12 cellular contexts compared by ENCODE assay signal in the genomic region with DNA sequence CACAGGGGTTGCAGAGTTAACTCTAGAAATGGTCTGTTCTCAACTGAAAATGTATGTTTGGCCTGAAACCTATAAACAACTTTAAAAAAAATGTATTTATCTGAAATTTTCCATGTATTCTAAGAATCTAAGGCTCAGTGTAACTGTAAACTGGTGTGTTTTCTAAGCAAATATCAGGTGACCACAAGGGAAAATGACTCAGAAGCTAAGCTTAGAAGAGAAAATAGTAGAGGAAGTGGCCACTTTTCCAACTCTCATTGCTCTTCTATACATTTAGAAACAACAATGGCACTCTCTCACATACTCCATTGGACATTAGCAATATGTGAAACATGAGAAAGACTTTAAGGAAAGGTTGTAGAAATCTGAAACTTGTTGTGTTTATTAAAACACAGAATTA. TPM values are rescaled to one million over a fixed set of nuclear protein-coding genes. Genes with fewer than 3 reads are reported as not detected.
DNase-seq lines count a peak whose midpoint lies in the region; TF ChIP-seq lines count a peak whose summit lies in the region.
"Had no signal": no experiment of that assay in that cellular context is flagged by ENCODE, and none has a peak within 500 bp of the region (broad histone marks: within the 10 kb centered on the region; RNA-seq: fewer than 3 reads in every experiment).

No MANE protein-coding gene starts in this region.

- H3K79me2 ChIP-seq in ACC112 (ENCODE audit: control insufficient read depth, insufficient read depth, low read length, unreplicated experiment): no peaks in the 10 kb centered on the region

- peak; percentile 47 for DNase-seq in H4 (ENCODE audit: low spot score)
- no peak for DNase-seq in SJCRH30
- peak; percentile 17 for DNase-seq in fibroblast of the aortic adventitia (ENCODE audit: low read depth)
- DNase-seq in effector CD8-positive, alpha-beta T cell (lab: John Stamatoyannopoulos, UW): no peak
- DNase-seq in cardiac septum (ENCODE audit: low spot score): no peak
- no peak for DNase-seq in cortex of kidney (lab: John Stamatoyannopoulos, UW)
- no peak for DNase-seq in caudate nucleus (lab: John Stamatoyannopoulos, UW)
- DNase-seq: C1 segment of cervical spinal cord; left cardiac atrium; NCI-H2029; stimulated activated CD4-positive, alpha-beta T cell treated with anti-CD3 and anti-CD28 coated beads, Interleukin-12 subunit alpha, Interleukin-12 subunit beta, amount 100 ng/mL, for 4 hours had no signal

- H3K27ac ChIP-seq in ACC112 (ENCODE audit: low read depth, low read length) (peak overlapping the region; percentile 43), SJCRH30 (peak overlapping the region; percentile 15; the same call in 1 of the 2 replicates), caudate nucleus (ENCODE audit: low read depth, low read length) (no peak overlapping the region)

- H3K36me3 ChIP-seq in ACC112 (ENCODE audit: insufficient read depth, low read length): no peaks in the 10 kb centered on the region
- H3K36me3 ChIP-seq in SJCRH30: no peaks in the 10 kb centered on the region

- H3K9me3 ChIP-seq in SJCRH30 (replicated peaks): no peaks in the 10 kb centered on the region; the same call in 1 of the 2 replicates

- no peak overlapping the region for H2AFZ ChIP-seq in ACC112 (ENCODE audit: low read length, unreplicated experiment)

- no peak overlapping the region; the same call in 1 of the 2 replicates for H3K4me3 ChIP-seq in ACC112 (ENCODE audit: low read depth, low read length)
- H3K4me3 ChIP-seq in SJCRH30: no peak overlapping the region
- no peak overlapping the region for H3K4me3 ChIP-seq in fibroblast of the aortic adventitia (ENCODE audit: low read depth, low read length)

- intact Hi-C loops in cardiac septum (cut with DNase I): no loop called here

- H3K4me1 ChIP-seq in ACC112 (ENCODE audit: control insufficient read depth, insufficient read depth, low read length, unreplicated experiment) (peaks cover 20% of the 10 kb centered on the region), SJCRH30 (peaks cover 9% of the 10 kb centered on the region)

- H3K27me3 ChIP-seq in ACC112 (ENCODE audit: insufficient read depth, low read length) (no peaks in the 10 kb centered on the region), SJCRH30 (no peaks in the 10 kb centered on the region)

- no peak for TF ChIP-seq CTCF in fibroblast of the aortic adventitia (IDR thresholded peaks at IDR 0.05; ENCODE audit: insufficient read depth, low read length)

RNA-seq across cellular contexts. Expression of a gene that starts 7.5 kb away (rescaled TPM):
- 0.29 and 0.79 TPM in 2 replicates for total RNA-seq in H4 (2014; rRNA removed; shearing (Covaris generic))
- not detected in 2 replicates for total RNA-seq in SJCRH30 (2014; rRNA removed; shearing (Covaris generic))
- total RNA-seq in fibroblast of the aortic adventitia (ENCODE audit: low replicate concordance): 0.09 and 0.65 TPM in 2 replicates
- total RNA-seq in cardiac septum: not detected

Comparison
In these comparisons a context has a peak if more than half of its experiments do, and no peak if none do; other contexts are left out.
1. DNase-seq: peak in H4 (single experiment) and fibroblast of the aortic adventitia (single experiment); none in SJCRH30 (0 of 2), effector CD8-positive, alpha-beta T cell (single experiment), cardiac septum (single experiment), cortex of kidney (single experiment) and caudate nucleus (0 of 61).